ENCODE assay signal across 1 cellular context in genomic region chr15:76195506-76196285, GRCh38.
TF ChIP-seq lines count a peak whose summit lies in the region.

No MANE protein-coding gene starts in this region.

TF ChIP-seq in IMR-90, 13 proteins besides CTCF, POLR2A, EP300 and RAD21:
- TF ChIP-seq RFX5 (IDR thresholded peaks at IDR 0.05; ENCODE audit: low read depth, low read length) (no peak), MAFK (IDR thresholded peaks at IDR 0.05; ENCODE audit: low read depth, low read length) (no peak), MAZ (IDR thresholded peaks at IDR 0.05; ENCODE audit: borderline replicate concordance, low read depth, low read length) (no peak), SMC3 (IDR thresholded peaks at IDR 0.05; ENCODE audit: low read depth, low read length) (no peak), USF2 (IDR thresholded peaks at IDR 0.05; ENCODE audit: low read depth, low read length) (no peak), CEBPB (IDR thresholded peaks at IDR 0.05; ENCODE audit: low read depth, low read length) (no peak), BHLHE40 (IDR thresholded peaks at IDR 0.05; ENCODE audit: low read depth, low read length) (no peak), MXI1 (IDR thresholded peaks at IDR 0.05; ENCODE audit: borderline replicate concordance, low read depth, low read length) (no peak), ELK1 (IDR thresholded peaks at IDR 0.05; ENCODE audit: borderline replicate concordance, low read depth, low read length) (no peak), CHD1 (IDR thresholded peaks at IDR 0.05; ENCODE audit: low read depth, low read length) (no peak)
